In genomic region chr1:172268237-172268636, GRCh38 we compare ENCODE assay signal across 17 cellular contexts.
"Had no signal": no experiment of that assay in that cellular context is flagged by ENCODE, and none has a peak within 500 bp of the region (broad histone marks: within the 10 kb centered on the region; RNA-seq: fewer than 3 reads in every experiment).

No MANE protein-coding gene starts in this region.

- H3K27ac Mint-ChIP-seq: activated naive CD8-positive, alpha-beta T cell treated with anti-CD3 and anti-CD28 coated beads for 36 hours; activated T-helper 1 cell treated with anti-CD3 and anti-CD28 coated beads, Interleukin-12 subunit alpha, Interleukin-12 subunit beta, Interleukin-2, Interleukin-4 antibody, amounts not matched to agents 30 ng/mL and 10 ng/mL and 1 ng/mL, durations not matched to agents 14 hours and 24 hours and 36 hours; natural killer cell; T-helper 1 cell treated with Interleukin-12 subunit alpha and Interleukin-12 subunit beta and Interleukin-4 antibody, amounts not matched to agents 30 μg/mL and 1 μg/mL, for 36 hours had no signal

- H3K4me3 Mint-ChIP-seq: activated naive CD8-positive, alpha-beta T cell treated with anti-CD3 and anti-CD28 coated beads for 36 hours; activated T-helper 1 cell treated with anti-CD3 and anti-CD28 coated beads, Interleukin-12 subunit alpha, Interleukin-12 subunit beta, Interleukin-2, Interleukin-4 antibody, amounts not matched to agents 30 ng/mL and 10 ng/mL and 1 ng/mL, durations not matched to agents 14 hours and 24 hours and 36 hours; endodermal cell; natural killer cell; T-helper 1 cell treated with Interleukin-12 subunit alpha and Interleukin-12 subunit beta and Interleukin-4 antibody, amounts not matched to agents 30 μg/mL and 1 μg/mL, for 36 hours had no signal

- H3K4me1 ChIP-seq: thyroid gland, uterus had no signal

- H3K27me3 Mint-ChIP-seq: activated naive CD8-positive, alpha-beta T cell treated with anti-CD3 and anti-CD28 coated beads for 36 hours had no signal

- H3K9me3 ChIP-seq: gastrocnemius medialis, heart left ventricle, thyroid gland, uterus had no signal

- H3K9me3 Mint-ChIP-seq: endodermal cell, natural killer cell had no signal

- H3K4me3 ChIP-seq: gastrocnemius medialis, heart left ventricle, thyroid gland, uterus had no signal

- DNase-seq: activated CD4-positive, alpha-beta T cell treated with anti-CD3 and anti-CD28 coated beads, Interleukin-2, amount 50 U/mL, for 48 hours; activated naive CD4-positive, alpha-beta T cell; activated naive CD8-positive, alpha-beta T cell treated with anti-CD3 and anti-CD28 coated beads for 36 hours; activated T-cell treated with anti-CD3 and anti-CD28 coated beads for 4 hours; amygdala; caudate nucleus; endodermal cell; gastrocnemius medialis; heart left ventricle; natural killer cell; stimulated activated CD8-positive, alpha-beta memory T cell treated with anti-CD3 and anti-CD28 coated beads, Interleukin-4, amount 100 ng/mL, for 48 hours; stimulated activated naive CD4-positive, alpha-beta T cell; thyroid gland; uterus had no signal

- H3K27ac ChIP-seq: epithelial cell of prostate, gastrocnemius medialis, heart left ventricle, thyroid gland, uterus had no signal

- H3K36me3 Mint-ChIP-seq: activated naive CD8-positive, alpha-beta T cell treated with anti-CD3 and anti-CD28 coated beads for 36 hours; natural killer cell had no signal

- H3K36me3 ChIP-seq: gastrocnemius medialis, heart left ventricle, thyroid gland, uterus had no signal

- H3K4me1 Mint-ChIP-seq: endodermal cell, natural killer cell had no signal

- H3K27me3 ChIP-seq: gastrocnemius medialis, heart left ventricle, thyroid gland, uterus had no signal
